15 cellular contexts compared by ENCODE assay signal in genomic region chr2:11376071-11376470, GRCh38. TPM values are rescaled to one million over a fixed set of nuclear protein-coding genes. Genes with fewer than 3 reads are reported as not detected.
DNase-seq lines count a peak whose midpoint lies in the region; TF ChIP-seq lines count a peak whose summit lies in the region.
"Had no signal": no experiment of that assay in that cellular context is flagged by ENCODE, and none has a peak within 500 bp of the region (broad histone marks: within the 10 kb centered on the region; RNA-seq: fewer than 3 reads in every experiment).

No MANE protein-coding gene starts in this region.

- TF ChIP-seq POLR2A in esophagus muscularis mucosa (IDR thresholded peaks at IDR 0.05; ENCODE audit: low read depth) (no peak), tibial nerve (IDR thresholded peaks at IDR 0.05) (no peak)

- no peak overlapping the region for H3K9ac ChIP-seq in OCI-LY1 (ENCODE audit: low read length)

- DNase-seq in esophagus muscularis mucosa (ENCODE audit: extremely low spot score), result no peak
- DNase-seq in osteoblast (ENCODE audit: insufficient read length, low spot score, missing footprints), result no peak
- DNase-seq in tibial nerve (ENCODE audit: low spot score in 2 of 2), result no peak
- no peak for DNase-seq in RKO (ENCODE audit: low spot score)
- DNase-seq in DMS53 (lab: John Stamatoyannopoulos, UW), result no peak
- no peak for DNase-seq in NOMO-1 treated with dmso at 0.1 percent for 144 hours (lab: John Stamatoyannopoulos, UW; ENCODE audit: unreplicated experiment)
- DNase-seq: activated CD4-positive, alpha-beta T cell treated with anti-CD3 and anti-CD28 coated beads, Interleukin-2, amount 10 ng/mL, durations not matched to agents 24 days and 14 days; activated naive CD4-positive, alpha-beta T cell treated with anti-CD3 and anti-CD28 coated beads, Interleukin-2, amount 10 ng/mL, durations not matched to agents 7 days and 5 days; activated T-cell treated with anti-CD3 and anti-CD28 coated beads for 4 hours; effector CD8-positive, alpha-beta T cell; Kasumi-1; NCI-H446 treated with DMSO at 0.1 percent for 48 hours; stimulated activated CD4-positive, alpha-beta T cell treated with anti-CD3 and anti-CD28 coated beads, Interleukin-4, amount 100 ng/mL, for 4 hours had no signal

- H3K4me3 ChIP-seq in OCI-LY1 (ENCODE audit: low read depth, low read length, poor library complexity, severe bottlenecking), result no peak overlapping the region
- H3K4me3 ChIP-seq in esophagus muscularis mucosa, result no peak overlapping the region
- H3K4me3 ChIP-seq in osteoblast (ENCODE audit: insufficient read depth, low read length), result no peak overlapping the region
- H3K4me3 ChIP-seq in tibial nerve, result no peak overlapping the region

- TF ChIP-seq EP300 in esophagus muscularis mucosa (IDR thresholded peaks at IDR 0.05) (no peak), tibial nerve (IDR thresholded peaks at IDR 0.05) (no peak)

- H3K27ac ChIP-seq in OCI-LY1 (ENCODE audit: low read depth, low read length, poor library complexity, severe bottlenecking), result peak overlapping the region; percentile 79
- peak overlapping the region; percentile 84 to 94 (median 92) for H3K27ac ChIP-seq in esophagus muscularis mucosa (replicated peaks in 1 of 4)
- no peak overlapping the region for H3K27ac ChIP-seq in osteoblast (ENCODE audit: low read depth, low read length)
- H3K27ac ChIP-seq in tibial nerve, result peak overlapping the region in 3 of 4 donors; percentile 81 to 93 (median 90)
- H3K27ac ChIP-seq: HL-60 had no signal

- H3K9me3 ChIP-seq in OCI-LY1 (ENCODE audit: low read length), result no peaks in the 10 kb centered on the region
- no peaks in the 10 kb centered on the region for H3K9me3 ChIP-seq in esophagus muscularis mucosa
- no peaks in the 10 kb centered on the region for H3K9me3 ChIP-seq in osteoblast (ENCODE audit: low read depth, low read length)
- no peaks in the 10 kb centered on the region for H3K9me3 ChIP-seq in tibial nerve

- H3K4me1 ChIP-seq in OCI-LY1 (ENCODE audit: insufficient read depth, low read length, severe bottlenecking) (peaks cover 66% of the 10 kb centered on the region), esophagus muscularis mucosa (peaks cover 26 to 83% (median 74%) of the 10 kb centered on the region in 4 donors), osteoblast (ENCODE audit: insufficient read depth, low read length) (peaks cover 34% of the 10 kb centered on the region), tibial nerve (peaks cover 0 to 43% (median 24%) of the 10 kb centered on the region in 4 donors)

- no peaks in the 10 kb centered on the region for H3K27me3 ChIP-seq in OCI-LY1 (ENCODE audit: insufficient read depth, low read length)
- H3K27me3 ChIP-seq in esophagus muscularis mucosa, result no peaks in the 10 kb centered on the region
- no peaks in the 10 kb centered on the region for H3K27me3 ChIP-seq in osteoblast (ENCODE audit: insufficient read depth, low read length)
- H3K27me3 ChIP-seq in tibial nerve, result no peaks in the 10 kb centered on the region

- H4K20me1 ChIP-seq in OCI-LY1 (ENCODE audit: insufficient read depth, low read length) (no peaks in the 10 kb centered on the region), osteoblast (ENCODE audit: insufficient read depth, low read length) (no peaks in the 10 kb centered on the region)

- no peaks in the 10 kb centered on the region for H3K79me2 ChIP-seq in OCI-LY1 (ENCODE audit: insufficient read depth, low read length)
- H3K79me2 ChIP-seq in osteoblast (ENCODE audit: insufficient read depth, low read length), result no peaks in the 10 kb centered on the region

- H3K9me2 ChIP-seq in OCI-LY1 (ENCODE audit: low read depth, low read length), result no peaks in the 10 kb centered on the region

- intact Hi-C loops in esophagus muscularis mucosa (cut with DNase I), result no loop called here

- H2AFZ ChIP-seq in OCI-LY1 (ENCODE audit: low read length) (no peak overlapping the region), osteoblast (ENCODE audit: low read length) (peak overlapping the region; percentile 50)

- H3K36me3 ChIP-seq in OCI-LY1 (ENCODE audit: insufficient read depth, low read length), result no peaks in the 10 kb centered on the region
- H3K36me3 ChIP-seq in esophagus muscularis mucosa, result no peaks in the 10 kb centered on the region
- H3K36me3 ChIP-seq in osteoblast (ENCODE audit: insufficient read depth, low read length), result no peaks in the 10 kb centered on the region
- H3K36me3 ChIP-seq in tibial nerve, result no peaks in the 10 kb centered on the region

- 90% methylated on average over 7 of the region's 7 CpGs for WGBS in esophagus muscularis mucosa
- 88 to 91% methylated on average over 7 of the region's 7 CpGs for WGBS in tibial nerve, 2 donors

- H3K4me2 ChIP-seq in OCI-LY1 (ENCODE audit: low read length), result no peak overlapping the region
- no peak overlapping the region for H3K4me2 ChIP-seq in osteoblast (ENCODE audit: insufficient read depth, low read length)

- no peaks in the 10 kb centered on the region for H3F3A ChIP-seq in OCI-LY1 (ENCODE audit: insufficient read depth, low read length)

- TF ChIP-seq CTCF in OCI-LY1 (IDR thresholded peaks at IDR 0.05; ENCODE audit: low read length), result no peak
- no peak for TF ChIP-seq CTCF in esophagus muscularis mucosa (IDR thresholded peaks at IDR 0.05)
- TF ChIP-seq CTCF in osteoblast (IDR thresholded peaks at IDR 0.05; ENCODE audit: extremely low read depth, low read depth, low read length), result no peak
- TF ChIP-seq CTCF in tibial nerve (IDR thresholded peaks at IDR 0.05), result no peak

RNA-seq across cellular contexts. Expression of gene ROCK2, which starts 31.6 kb away (rescaled TPM):
- total RNA-seq in esophagus muscularis mucosa (100 to 1,000 TPM in 2 of 4 donors, 10 to 100 TPM in 2; 90.0 to 119 (median 101) TPM), osteoblast (55.1 and 59.7 TPM in 2 replicates), tibial nerve (10 to 100 TPM; 56.4 to 81.6 (median 60.7) TPM)
